In the genomic region with DNA sequence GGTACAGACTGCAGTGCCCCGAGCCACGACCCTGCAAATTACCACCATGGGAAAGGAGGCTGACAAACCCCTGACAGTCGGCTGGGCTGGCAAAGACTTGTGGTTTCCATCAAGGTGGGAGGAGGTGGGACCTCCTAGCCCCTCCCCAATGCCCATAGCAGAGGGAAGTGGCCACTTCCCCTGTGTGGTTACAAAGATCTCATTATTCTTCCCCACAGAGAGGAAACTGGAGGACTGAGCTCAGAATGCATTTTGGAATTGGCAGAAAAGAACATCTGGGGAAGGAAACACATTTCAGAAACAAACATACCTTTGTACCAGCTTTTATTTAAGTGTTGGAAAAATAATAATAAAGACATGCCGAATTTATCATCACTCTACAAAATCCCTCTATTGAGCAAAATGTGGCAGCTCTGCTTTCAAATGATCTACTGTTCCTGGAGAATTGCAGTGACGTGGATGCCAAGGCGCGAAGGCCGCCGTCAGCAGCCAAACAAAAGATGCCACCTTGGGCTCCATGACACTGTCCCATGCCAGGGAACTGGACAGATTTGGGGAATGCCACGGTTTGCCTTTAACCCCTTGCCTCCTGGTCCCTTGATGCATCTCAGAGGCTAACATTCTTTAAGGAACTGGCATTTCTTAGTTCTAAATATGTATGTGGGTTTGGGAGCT, we compare ENCODE assay signal across 12 cellular contexts.
DNase-seq lines count a peak whose midpoint lies in the region; ATAC-seq and TF ChIP-seq lines count a peak whose summit lies in the region.
"Had no signal": no experiment of that assay in that cellular context is flagged by ENCODE, and none has a peak within 500 bp of the region (broad histone marks: within the 10 kb centered on the region; RNA-seq: fewer than 3 reads in every experiment).

No MANE protein-coding gene starts in this region.

- peak; percentile 52 for DNase-seq in activated CD8-positive, alpha-beta memory T cell treated with anti-CD3 and anti-CD28 coated beads, Interleukin-2, amount 10 ng/mL, durations not matched to agents 7 days and 5 days
- no peak for DNase-seq in activated CD8-positive, alpha-beta memory T cell treated with anti-CD3 and anti-CD28 coated beads for 24 hours
- no peak for DNase-seq in T-helper 2 cell treated with Interferon-gamma antibody and Interleukin-4, amounts not matched to agents 5 μg/mL and 100 μg/mL, for 36 hours (ENCODE audit: low spot score)
- DNase-seq in immature natural killer cell, result peak in 2 of 3 donors; percentile 19 to 28
- no peak for DNase-seq in upper lobe of right lung
- no peak for DNase-seq in stimulated activated CD4-positive, alpha-beta T cell treated with anti-CD3 and anti-CD28 coated beads, Interleukin-2, amount 100 ng/mL, for 24 hours
- no peak for DNase-seq in putamen (ENCODE audit: low spot score)
- DNase-seq in SW480 (ENCODE audit: low spot score), result no peak
- DNase-seq: ACHN, NCI-H2107 had no signal

- no peaks in the 10 kb centered on the region for H3K36me3 Mint-ChIP-seq in activated CD8-positive, alpha-beta memory T cell treated with anti-CD3 and anti-CD28 coated beads, Interleukin-2, amount 10 ng/mL, durations not matched to agents 7 days and 5 days
- no peaks in the 10 kb centered on the region for H3K36me3 Mint-ChIP-seq in T-helper 2 cell treated with Interferon-gamma antibody and Interleukin-4, amounts not matched to agents 5 μg/mL and 100 μg/mL, for 36 hours (ENCODE audit: low read depth)
- H3K36me3 Mint-ChIP-seq in immature natural killer cell, result no peaks in the 10 kb centered on the region

- TF ChIP-seq CTCF in upper lobe of right lung (IDR thresholded peaks at IDR 0.05), result no peak

- H3K36me3 ChIP-seq in upper lobe of right lung, result no peaks in the 10 kb centered on the region

- no peaks in the 10 kb centered on the region for H3K9me3 Mint-ChIP-seq in activated CD8-positive, alpha-beta memory T cell treated with anti-CD3 and anti-CD28 coated beads, Interleukin-2, amount 10 ng/mL, durations not matched to agents 7 days and 5 days (ENCODE audit: low read depth)
- H3K9me3 Mint-ChIP-seq in T-helper 2 cell treated with Interferon-gamma antibody and Interleukin-4, amounts not matched to agents 5 μg/mL and 100 μg/mL, for 36 hours, result no peaks in the 10 kb centered on the region
- H3K9me3 Mint-ChIP-seq in immature natural killer cell, result no peaks in the 10 kb centered on the region

- CTCF ChIA-PET in activated CD8-positive, alpha-beta memory T cell treated with anti-CD3 and anti-CD28 coated beads, Interleukin-2, amount 10 ng/mL, durations not matched to agents 7 days and 5 days (lab: Charles Lee), result no interaction called here

- H3K27me3 ChIP-seq in upper lobe of right lung, result no peaks in the 10 kb centered on the region

- H3K4me3 ChIP-seq in upper lobe of right lung, result no peak overlapping the region
- H3K4me3 ChIP-seq: lung had no signal

- no peaks in the 10 kb centered on the region for H3K27me3 Mint-ChIP-seq in activated CD8-positive, alpha-beta memory T cell treated with anti-CD3 and anti-CD28 coated beads, Interleukin-2, amount 10 ng/mL, durations not matched to agents 7 days and 5 days
- no peaks in the 10 kb centered on the region for H3K27me3 Mint-ChIP-seq in T-helper 2 cell treated with Interferon-gamma antibody and Interleukin-4, amounts not matched to agents 5 μg/mL and 100 μg/mL, for 36 hours (ENCODE audit: low read depth)
- peaks cover 0 to under 1% (median 0%) of the 10 kb centered on the region in 3 donors for H3K27me3 Mint-ChIP-seq in immature natural killer cell (ENCODE audit: low read depth in 3 of 3)

- peaks cover 18% of the 10 kb centered on the region for H3K4me1 ChIP-seq in upper lobe of right lung

- H3K4me3 Mint-ChIP-seq in activated CD8-positive, alpha-beta memory T cell treated with anti-CD3 and anti-CD28 coated beads, Interleukin-2, amount 10 ng/mL, durations not matched to agents 7 days and 5 days, result no peak overlapping the region
- H3K4me3 Mint-ChIP-seq in T-helper 2 cell treated with Interferon-gamma antibody and Interleukin-4, amounts not matched to agents 5 μg/mL and 100 μg/mL, for 36 hours, result peak overlapping the region; percentile 64
- H3K4me3 Mint-ChIP-seq in immature natural killer cell, result peak overlapping the region; percentile 36 to 75 (median 66)

- ATAC-seq in activated CD8-positive, alpha-beta memory T cell treated with anti-CD3 and anti-CD28 coated beads, Interleukin-2, amount 10 ng/mL, durations not matched to agents 7 days and 5 days, result peak; percentile 55
- ATAC-seq in upper lobe of right lung, result peak; percentile 57
- ATAC-seq: right cardiac atrium had no signal

- no peak overlapping the region for H3K27ac ChIP-seq in upper lobe of right lung

- H3K27ac Mint-ChIP-seq in activated CD8-positive, alpha-beta memory T cell treated with anti-CD3 and anti-CD28 coated beads, Interleukin-2, amount 10 ng/mL, durations not matched to agents 7 days and 5 days, result no peak overlapping the region
- H3K27ac Mint-ChIP-seq in T-helper 2 cell treated with Interferon-gamma antibody and Interleukin-4, amounts not matched to agents 5 μg/mL and 100 μg/mL, for 36 hours, result peak overlapping the region; percentile 16
- H3K27ac Mint-ChIP-seq in immature natural killer cell, result peak overlapping the region in 4 of 6 donors; percentile 16 to 67 (median 50)

- no peaks in the 10 kb centered on the region for H3K9me3 ChIP-seq in upper lobe of right lung

- peaks cover 40% of the 10 kb centered on the region for H3K4me1 Mint-ChIP-seq in activated CD8-positive, alpha-beta memory T cell treated with anti-CD3 and anti-CD28 coated beads, Interleukin-2, amount 10 ng/mL, durations not matched to agents 7 days and 5 days
- peaks cover 38% of the 10 kb centered on the region for H3K4me1 Mint-ChIP-seq in T-helper 2 cell treated with Interferon-gamma antibody and Interleukin-4, amounts not matched to agents 5 μg/mL and 100 μg/mL, for 36 hours (ENCODE audit: low read depth)
- H3K4me1 Mint-ChIP-seq in immature natural killer cell, result peaks cover 51 to 57% of the 10 kb centered on the region in 2 donors

- intact Hi-C loops in upper lobe of right lung (cut with DNase I), result no loop called here

Comparison
In these comparisons a context has a peak if more than half of its experiments do, and no peak if none do; other contexts are left out.
1. DNase-seq: peak in activated CD8-positive, alpha-beta memory T cell treated with anti-CD3 and anti-CD28 coated beads, Interleukin-2, amount 10 ng/mL, durations not matched to agents 7 days and 5 days (single experiment) and immature natural killer cell (2 of 3); none in activated CD8-positive, alpha-beta memory T cell treated with anti-CD3 and anti-CD28 coated beads for 24 hours (single experiment), T-helper 2 cell treated with Interferon-gamma antibody and Interleukin-4, amounts not matched to agents 5 μg/mL and 100 μg/mL, for 36 hours (single experiment), upper lobe of right lung (single experiment), stimulated activated CD4-positive, alpha-beta T cell treated with anti-CD3 and anti-CD28 coated beads, Interleukin-2, amount 100 ng/mL, for 24 hours (0 of 2), putamen (single experiment) and SW480 (single experiment).